1 cellular context compared by ENCODE assay signal in the genomic region with DNA sequence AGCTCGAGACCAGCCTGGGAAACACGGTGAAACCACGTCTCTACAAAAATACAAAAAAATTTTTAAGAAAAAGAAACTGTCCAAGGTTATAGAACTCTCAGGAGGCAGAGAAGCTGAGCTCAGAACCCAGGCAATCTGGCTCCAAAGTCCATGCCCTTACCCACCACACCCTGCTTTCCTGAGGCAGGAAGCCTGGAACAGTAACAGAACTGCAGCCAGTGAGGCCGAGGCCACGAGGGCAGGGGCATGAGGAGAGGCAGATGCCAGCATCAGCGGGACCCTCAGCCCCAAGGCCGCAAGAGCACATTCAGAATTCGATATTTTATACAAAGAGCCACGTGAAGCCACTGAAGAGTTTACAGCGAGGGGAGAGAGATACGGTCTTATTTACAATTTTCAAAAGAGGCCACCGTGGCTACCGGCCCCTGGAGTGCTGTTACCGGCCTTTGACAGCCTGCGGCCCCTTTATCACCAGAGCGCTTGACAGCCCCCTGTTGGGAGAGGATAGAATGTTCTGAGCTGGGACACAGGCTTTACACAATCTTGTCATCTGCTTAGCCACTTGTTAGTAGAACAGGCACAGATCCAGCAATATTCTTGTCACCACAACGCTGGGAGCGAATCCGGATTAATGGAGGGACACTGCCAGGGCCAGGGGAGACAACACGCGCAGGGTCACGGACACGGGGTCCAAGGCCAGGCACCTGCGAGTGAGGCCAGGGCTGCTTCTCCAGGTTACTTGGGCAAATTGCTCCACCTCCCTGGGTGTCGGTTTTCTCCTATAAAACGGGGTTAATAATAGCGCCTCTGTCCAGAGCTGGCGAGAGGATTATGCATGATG.
TF ChIP-seq lines count a peak whose summit lies in the region.

No MANE protein-coding gene starts in this region.

TF ChIP-seq in HepG2, 621 proteins besides CTCF, POLR2A, EP300 and RAD21 (continued from another document):
- peak; percentile 33; the same call in 1 of the 2 replicates for TF ChIP-seq GABPB1 (CRISPR knock-in tag; IDR thresholded peaks at IDR 0.05)
